ENCODE assay signal across 23 cellular contexts in the genomic region with DNA sequence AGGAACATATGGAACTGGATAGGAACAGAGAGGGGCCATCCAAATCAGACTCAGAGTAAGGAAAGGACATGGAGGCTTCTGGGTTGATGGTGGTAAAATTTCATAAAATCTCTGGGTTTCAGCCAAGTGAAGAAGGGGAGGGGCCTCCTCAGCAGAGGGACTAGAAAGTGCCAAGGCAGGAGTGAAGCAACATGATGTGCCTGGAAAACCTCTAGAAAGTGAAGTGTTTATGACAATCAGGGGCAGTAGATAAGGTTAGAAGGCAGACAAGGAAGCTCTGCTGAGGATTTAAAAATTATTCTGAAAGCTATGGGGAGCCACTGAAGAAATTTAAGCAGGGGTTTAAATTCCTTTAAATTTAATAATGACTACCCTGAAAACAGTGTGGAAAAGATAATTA.
"Had no signal": no experiment of that assay in that cellular context is flagged by ENCODE, and none has a peak within 500 bp of the region (broad histone marks: within the 10 kb centered on the region; RNA-seq: fewer than 3 reads in every experiment).

No MANE protein-coding gene starts in this region.

- H3K9me3 ChIP-seq: right atrium auricular region, testis, transverse colon had no signal

- H3K27me3 Mint-ChIP-seq: activated CD4-positive, alpha-beta T cell treated with anti-CD3 and anti-CD28 coated beads for 36 hours; activated CD8-positive, alpha-beta memory T cell treated with anti-CD3 and anti-CD28 coated beads, Interleukin-2, amount 10 ng/mL, durations not matched to agents 7 days and 5 days; activated naive CD4-positive, alpha-beta T cell treated with anti-CD3 and anti-CD28 coated beads, Interleukin-2, amount 50 U/mL, for 24 hours; activated naive CD8-positive, alpha-beta T cell treated with anti-CD3 and anti-CD28 coated beads, Interleukin-2, amount 50 U/mL, for 24 hours; memory B cell had no signal

- H3K4me1 Mint-ChIP-seq: activated CD4-positive, alpha-beta T cell treated with anti-CD3 and anti-CD28 coated beads for 36 hours; activated CD8-positive, alpha-beta memory T cell treated with anti-CD3 and anti-CD28 coated beads, Interleukin-2, amount 10 ng/mL, durations not matched to agents 7 days and 5 days; activated naive CD4-positive, alpha-beta T cell treated with anti-CD3 and anti-CD28 coated beads, Interleukin-2, amount 50 U/mL, for 24 hours; activated naive CD8-positive, alpha-beta T cell treated with anti-CD3 and anti-CD28 coated beads, Interleukin-2, amount 50 U/mL, for 24 hours; memory B cell; naive thymus-derived CD8-positive, alpha-beta T cell had no signal

- H3K36me3 Mint-ChIP-seq: activated CD8-positive, alpha-beta memory T cell treated with anti-CD3 and anti-CD28 coated beads, Interleukin-2, amount 10 ng/mL, durations not matched to agents 7 days and 5 days; activated naive CD4-positive, alpha-beta T cell treated with anti-CD3 and anti-CD28 coated beads, Interleukin-2, amount 50 U/mL, for 24 hours; memory B cell; naive thymus-derived CD8-positive, alpha-beta T cell had no signal

- H3K36me3 ChIP-seq: breast epithelium, right atrium auricular region, spleen, transverse colon had no signal

- H3K4me3 Mint-ChIP-seq: activated CD4-positive, alpha-beta T cell treated with anti-CD3 and anti-CD28 coated beads for 36 hours; activated CD8-positive, alpha-beta memory T cell treated with anti-CD3 and anti-CD28 coated beads, Interleukin-2, amount 10 ng/mL, durations not matched to agents 7 days and 5 days; activated CD8-positive, alpha-beta T cell treated with anti-CD3 and anti-CD28 coated beads, Interleukin-2, amount 10 ng/mL, durations not matched to agents 7 days and 5 days; activated naive CD4-positive, alpha-beta T cell treated with anti-CD3 and anti-CD28 coated beads, Interleukin-2, amount 50 U/mL, for 24 hours; activated naive CD8-positive, alpha-beta T cell treated with anti-CD3 and anti-CD28 coated beads, Interleukin-2, amount 50 U/mL, for 24 hours; memory B cell; naive thymus-derived CD8-positive, alpha-beta T cell; neural crest cell; T-helper 2 cell treated with Interferon-gamma antibody and Interleukin-4, amounts not matched to agents 5 μg/mL and 100 μg/mL, for 36 hours had no signal

- H3K27ac Mint-ChIP-seq: activated CD4-positive, alpha-beta T cell treated with anti-CD3 and anti-CD28 coated beads for 36 hours; activated CD8-positive, alpha-beta memory T cell treated with anti-CD3 and anti-CD28 coated beads, Interleukin-2, amount 10 ng/mL, durations not matched to agents 7 days and 5 days; activated CD8-positive, alpha-beta T cell treated with anti-CD3 and anti-CD28 coated beads, Interleukin-2, amount 10 ng/mL, durations not matched to agents 7 days and 5 days; activated naive CD4-positive, alpha-beta T cell treated with anti-CD3 and anti-CD28 coated beads, Interleukin-2, amount 50 U/mL, for 24 hours; activated naive CD8-positive, alpha-beta T cell treated with anti-CD3 and anti-CD28 coated beads, Interleukin-2, amount 50 U/mL, for 24 hours; activated T-helper 2 cell treated with anti-CD3 and anti-CD28 coated beads, Interferon-gamma antibody, Interleukin-2, Interleukin-4, amounts not matched to agents 10 μg/mL and 5 μg/mL and 100 μg/mL, durations not matched to agents 14 hours and 24 hours and 36 hours; memory B cell; naive thymus-derived CD8-positive, alpha-beta T cell; T-helper 2 cell treated with Interferon-gamma antibody and Interleukin-4, amounts not matched to agents 5 μg/mL and 100 μg/mL, for 36 hours had no signal

- H3K9me3 Mint-ChIP-seq: activated naive CD4-positive, alpha-beta T cell treated with anti-CD3 and anti-CD28 coated beads, Interleukin-2, amount 50 U/mL, for 24 hours; activated naive CD8-positive, alpha-beta T cell treated with anti-CD3 and anti-CD28 coated beads, Interleukin-2, amount 50 U/mL, for 24 hours; memory B cell had no signal

- H3K4me1 ChIP-seq: breast epithelium, right atrium auricular region, spleen, testis, transverse colon had no signal

- H3K4me3 ChIP-seq: breast epithelium, right atrium auricular region, spleen, testis, transverse colon had no signal

- H3K27me3 ChIP-seq: breast epithelium, right atrium auricular region, spleen, testis, transverse colon had no signal

- ATAC-seq: activated CD4-positive, alpha-beta T cell treated with anti-CD3 and anti-CD28 coated beads for 36 hours; activated CD8-positive, alpha-beta memory T cell treated with anti-CD3 and anti-CD28 coated beads, Interleukin-2, amount 10 ng/mL, durations not matched to agents 7 days and 5 days; activated CD8-positive, alpha-beta T cell treated with anti-CD3 and anti-CD28 coated beads, Interleukin-2, amount 10 ng/mL, durations not matched to agents 7 days and 5 days; activated naive CD8-positive, alpha-beta T cell treated with anti-CD3 and anti-CD28 coated beads, Interleukin-2, amount 50 U/mL, for 24 hours; esophagus mucosa; naive thymus-derived CD8-positive, alpha-beta T cell; stimulated activated naive CD8-positive, alpha-beta T cell treated with anti-CD3 and anti-CD28 coated beads, Interleukin-15, Interleukin-2, amounts not matched to agents 100 U/mL and 50 U/mL, for 24 hours had no signal

- H3K27ac ChIP-seq: breast epithelium, right atrium auricular region, spleen, testis, transverse colon had no signal

- DNase-seq: activated CD4-positive, alpha-beta T cell treated with anti-CD3 and anti-CD28 coated beads for 36 hours; activated CD4-positive, CD25-positive, alpha-beta regulatory T cell; activated CD8-positive, alpha-beta memory T cell treated with anti-CD3 and anti-CD28 coated beads, Interleukin-2, amount 10 ng/mL, durations not matched to agents 7 days and 5 days; activated CD8-positive, alpha-beta T cell treated with anti-CD3 and anti-CD28 coated beads, Interleukin-2, amount 10 ng/mL, durations not matched to agents 7 days and 5 days; activated naive CD8-positive, alpha-beta T cell treated with anti-CD3 and anti-CD28 coated beads, Interleukin-2, amount 50 U/mL, for 24 hours; activated T-cell treated with anti-CD3 and anti-CD28 coated beads, Interleukin-2, amount 50 U/mL, for 48 hours; central memory CD4-positive, alpha-beta T cell; foreskin melanocyte; islet precursor cell; naive thymus-derived CD8-positive, alpha-beta T cell; occipital lobe; spleen; stimulated activated naive CD8-positive, alpha-beta T cell treated with anti-CD3 and anti-CD28 coated beads, Interleukin-15, Interleukin-2, amounts not matched to agents 100 U/mL and 50 U/mL, for 24 hours; testis; transverse colon had no signal
